ENCODE assay signal across 8 cellular contexts in the genomic region with DNA sequence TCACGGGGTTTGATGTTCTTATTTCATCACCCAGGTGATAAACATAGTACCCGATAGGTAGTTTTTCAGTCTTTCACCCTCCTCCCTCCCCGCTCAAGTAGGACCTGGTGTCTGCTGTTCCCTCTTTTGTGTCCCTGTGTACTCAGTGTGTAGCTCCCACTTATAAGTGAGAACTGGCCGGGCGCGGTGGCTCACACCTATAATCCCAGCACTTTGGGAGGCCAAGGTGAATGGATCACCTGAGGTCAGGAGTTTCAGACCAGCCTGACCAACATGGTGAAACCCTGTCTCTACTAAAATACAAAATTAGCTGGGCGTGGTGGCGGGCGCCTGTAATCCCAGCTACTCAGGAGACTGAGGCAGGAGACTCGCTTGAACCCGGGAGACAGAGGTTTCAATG. TPM values are rescaled to one million over a fixed set of nuclear protein-coding genes. Genes with fewer than 3 reads are reported as not detected.
DNase-seq lines count a peak whose midpoint lies in the region; ATAC-seq and TF ChIP-seq lines count a peak whose summit lies in the region.
"Not testable (repeated sequence)": the region's sequence is repeated elsewhere in the genome, so short reads cannot be mapped to it uniquely, and the experiment has no call there.

No MANE protein-coding gene starts in this region.

- CTCF ChIA-PET in CD4-positive, alpha-beta memory T cell (lab: Charles Lee; ENCODE audit: partially characterized antibody) = interaction anchor here (0.7 to 7.0 kb wide), 10 partner anchors 8 to 150 kb away, joined by 3 to 48 read pairs (median 5); no protein-coding TSS in a partner anchor
- CTCF ChIA-PET in OCI-LY7 (lab: Charles Lee; ENCODE audit: unreplicated experiment) = not testable (repeated sequence)
- CTCF ChIA-PET in activated CD4-positive, alpha-beta memory T cell treated with anti-CD3 and anti-CD28 coated beads, Interleukin-2, amount 10 ng/mL, durations not matched to agents 7 days and 5 days (lab: Charles Lee) = interaction anchor here (1.3 to 15.6 kb wide), 5 partner anchors 9 to 141 kb away, joined by 3 to 162 read pairs (median 11); no protein-coding TSS in a partner anchor

- H2AFZ ChIP-seq in OCI-LY7 (ENCODE audit: low read length) = not testable (repeated sequence)

- peak overlapping the region; percentile 91 to 98 (median 96) for H3K27ac Mint-ChIP-seq in CD4-positive, alpha-beta memory T cell
- peak overlapping the region; percentile 89 for H3K27ac Mint-ChIP-seq in activated CD4-positive, alpha-beta memory T cell treated with anti-CD3 and anti-CD28 coated beads, Interleukin-2, amount 10 ng/mL, durations not matched to agents 7 days and 5 days
- peak overlapping the region; percentile 26 to 81 for H3K27ac Mint-ChIP-seq in activated naive CD4-positive, alpha-beta T cell treated with anti-CD3 and anti-CD28 coated beads, Interleukin-2, amount 50 U/mL, for 72 hours
- H3K27ac Mint-ChIP-seq in effector memory CD8-positive, alpha-beta T cell = peak overlapping the region; percentile 89 to 99
- H3K27ac Mint-ChIP-seq in memory B cell = peak overlapping the region; percentile 76
- H3K27ac Mint-ChIP-seq in stimulated activated naive B cell treated with anti-CD40 and anti-IgM and Interleukin-4, amounts not matched to agents 10 μg/mL and 1 μg/mL and 100 μg/mL, for 72 hours = peak overlapping the region; percentile 47

- H3K4me2 ChIP-seq in OCI-LY7 (ENCODE audit: low read length) = peak overlapping the region; percentile 97

- BruUV-seq in OCI-LY7 (replicated peaks; lab: Mats Ljungman, UMichigan) = not testable (repeated sequence)

- H3K36me3 ChIP-seq in CD4-positive, alpha-beta memory T cell (ENCODE audit: insufficient read depth, low read length) = not testable (repeated sequence)
- H3K36me3 ChIP-seq in OCI-LY7 (ENCODE audit: insufficient read depth, low read length) (peaks cover 42% of the 10 kb centered on the region), upper lobe of right lung (peaks cover 14% of the 10 kb centered on the region)

- not testable (repeated sequence) for H3K9me2 ChIP-seq in OCI-LY7 (ENCODE audit: insufficient read depth, low read length)

- not testable (repeated sequence) for TF ChIP-seq CTCF in OCI-LY7 (conservative IDR thresholded peaks at IDR 0.05; ENCODE audit: low read length); upper lobe of right lung (IDR thresholded peaks at IDR 0.05)

- DNase-seq in CD4-positive, alpha-beta memory T cell = peak in 1 of 5 donors; percentile 29
- not testable (repeated sequence) for DNase-seq in OCI-LY7 (ENCODE audit: low spot score); activated CD4-positive, alpha-beta memory T cell treated with anti-CD3 and anti-CD28 coated beads, Interleukin-2, amount 10 ng/mL, durations not matched to agents 7 days and 5 days; activated naive CD4-positive, alpha-beta T cell treated with anti-CD3 and anti-CD28 coated beads, Interleukin-2, amount 50 U/mL, for 72 hours (ENCODE audit: low spot score in 2 of 2); effector memory CD8-positive, alpha-beta T cell; memory B cell (ENCODE audit: low spot score in 2 of 2); stimulated activated naive B cell treated with anti-CD40 and anti-IgM and Interleukin-4, amounts not matched to agents 10 μg/mL and 1 μg/mL and 100 μg/mL, for 72 hours
- peak; percentile 54 for DNase-seq in upper lobe of right lung

- H3K9me3 Mint-ChIP-seq in CD4-positive, alpha-beta memory T cell; activated CD4-positive, alpha-beta memory T cell treated with anti-CD3 and anti-CD28 coated beads, Interleukin-2, amount 10 ng/mL, durations not matched to agents 7 days and 5 days; activated naive CD4-positive, alpha-beta T cell treated with anti-CD3 and anti-CD28 coated beads, Interleukin-2, amount 50 U/mL, for 72 hours; effector memory CD8-positive, alpha-beta T cell; memory B cell; stimulated activated naive B cell treated with anti-CD40 and anti-IgM and Interleukin-4, amounts not matched to agents 10 μg/mL and 1 μg/mL and 100 μg/mL, for 72 hours: not testable (repeated sequence)

- H3K27me3 ChIP-seq in CD4-positive, alpha-beta memory T cell (ENCODE audit: insufficient read depth, low read length); upper lobe of right lung: not testable (repeated sequence)

- peak overlapping the region; percentile 13 to 97 (median 85) for H3K4me3 Mint-ChIP-seq in CD4-positive, alpha-beta memory T cell
- H3K4me3 Mint-ChIP-seq in activated CD4-positive, alpha-beta memory T cell treated with anti-CD3 and anti-CD28 coated beads, Interleukin-2, amount 10 ng/mL, durations not matched to agents 7 days and 5 days = peak overlapping the region; percentile 71
- H3K4me3 Mint-ChIP-seq in effector memory CD8-positive, alpha-beta T cell = peak overlapping the region; percentile 74 to 99
- H3K4me3 Mint-ChIP-seq in memory B cell = peak overlapping the region; percentile 34
- peak overlapping the region; percentile 41 to 67 for H3K4me3 Mint-ChIP-seq in stimulated activated naive B cell treated with anti-CD40 and anti-IgM and Interleukin-4, amounts not matched to agents 10 μg/mL and 1 μg/mL and 100 μg/mL, for 72 hours

- H3K9me3 ChIP-seq in CD4-positive, alpha-beta memory T cell (ENCODE audit: control insufficient read depth in 1 of 2, low read length in 2 of 2); OCI-LY7 (ENCODE audit: low read length); upper lobe of right lung: not testable (repeated sequence)

- intact Hi-C loops in CD4-positive, alpha-beta memory T cell (cut with micrococcal nuclease); OCI-LY7 (cut with micrococcal nuclease; ENCODE audit: unreplicated experiment): not testable (repeated sequence)
- intact Hi-C loops in upper lobe of right lung (cut with DNase I) = loop anchor here (10.0 kb wide), 1 partner anchor 371 kb away; no protein-coding TSS in a partner anchor

- peaks cover 10 to 59% of the 10 kb centered on the region in 2 donors for H3K36me3 Mint-ChIP-seq in CD4-positive, alpha-beta memory T cell
- H3K36me3 Mint-ChIP-seq in activated CD4-positive, alpha-beta memory T cell treated with anti-CD3 and anti-CD28 coated beads, Interleukin-2, amount 10 ng/mL, durations not matched to agents 7 days and 5 days (ENCODE audit: low read depth) = peaks cover 68% of the 10 kb centered on the region
- H3K36me3 Mint-ChIP-seq in activated naive CD4-positive, alpha-beta T cell treated with anti-CD3 and anti-CD28 coated beads, Interleukin-2, amount 50 U/mL, for 72 hours = peaks cover 5 to 49% of the 10 kb centered on the region in 2 donors
- peaks cover 83% of the 10 kb centered on the region for H3K36me3 Mint-ChIP-seq in effector memory CD8-positive, alpha-beta T cell (ENCODE audit: insufficient read depth)
- H3K36me3 Mint-ChIP-seq in memory B cell = peaks cover 13% of the 10 kb centered on the region
- H3K36me3 Mint-ChIP-seq in stimulated activated naive B cell treated with anti-CD40 and anti-IgM and Interleukin-4, amounts not matched to agents 10 μg/mL and 1 μg/mL and 100 μg/mL, for 72 hours = peaks cover 39 to 52% of the 10 kb centered on the region in 2 donors

- H4K20me1 ChIP-seq in OCI-LY7 (ENCODE audit: insufficient read depth, low read length) = not testable (repeated sequence)

- H3K4me1 Mint-ChIP-seq in CD4-positive, alpha-beta memory T cell = peaks cover 72 to 100% (median 92%) of the 10 kb centered on the region in 4 donors
- peaks cover 98% of the 10 kb centered on the region for H3K4me1 Mint-ChIP-seq in activated CD4-positive, alpha-beta memory T cell treated with anti-CD3 and anti-CD28 coated beads, Interleukin-2, amount 10 ng/mL, durations not matched to agents 7 days and 5 days
- peaks cover 90% of the 10 kb centered on the region in 2 donors for H3K4me1 Mint-ChIP-seq in effector memory CD8-positive, alpha-beta T cell (ENCODE audit: low read depth in 2 of 2)
- peaks cover 70% of the 10 kb centered on the region for H3K4me1 Mint-ChIP-seq in memory B cell
- H3K4me1 Mint-ChIP-seq in stimulated activated naive B cell treated with anti-CD40 and anti-IgM and Interleukin-4, amounts not matched to agents 10 μg/mL and 1 μg/mL and 100 μg/mL, for 72 hours = peaks cover 74 to 100% of the 10 kb centered on the region in 2 donors

- not testable (repeated sequence) for ATAC-seq in activated naive CD4-positive, alpha-beta T cell treated with anti-CD3 and anti-CD28 coated beads, Interleukin-2, amount 50 U/mL, for 72 hours; effector memory CD8-positive, alpha-beta T cell (replicated peaks); memory B cell (ENCODE audit: low read depth); stimulated activated naive B cell treated with anti-CD40 and anti-IgM and Interleukin-4, amounts not matched to agents 10 μg/mL and 1 μg/mL and 100 μg/mL, for 72 hours (replicated peaks); upper lobe of right lung

- H3K27me3 Mint-ChIP-seq in CD4-positive, alpha-beta memory T cell; activated CD4-positive, alpha-beta memory T cell treated with anti-CD3 and anti-CD28 coated beads, Interleukin-2, amount 10 ng/mL, durations not matched to agents 7 days and 5 days; effector memory CD8-positive, alpha-beta T cell; memory B cell; stimulated activated naive B cell treated with anti-CD40 and anti-IgM and Interleukin-4, amounts not matched to agents 10 μg/mL and 1 μg/mL and 100 μg/mL, for 72 hours: not testable (repeated sequence)

- H3K4me1 ChIP-seq in CD4-positive, alpha-beta memory T cell (ENCODE audit: insufficient read depth, low read length) = peaks cover 100% of the 10 kb centered on the region
- H3K4me1 ChIP-seq in OCI-LY7 (ENCODE audit: insufficient read depth, low read length, poor library complexity, severe bottlenecking) (peaks cover 99% of the 10 kb centered on the region), upper lobe of right lung (peaks cover 100% of the 10 kb centered on the region)

- not testable (repeated sequence) for H3K4me3 ChIP-seq in CD4-positive, alpha-beta memory T cell (ENCODE audit: low read length in 2 of 2); upper lobe of right lung
- H3K4me3 ChIP-seq in OCI-LY7 (ENCODE audit: low read depth, low read length, poor library complexity, severe bottlenecking) = peak overlapping the region; percentile 35

- H3K79me2 ChIP-seq in OCI-LY7 (ENCODE audit: insufficient read depth, low read depth, low read length) = peaks cover 98% of the 10 kb centered on the region

- POLR2A ChIA-PET in CD4-positive, alpha-beta memory T cell (lab: Charles Lee; ENCODE audit: partially characterized antibody) = interaction anchor here (1.4 to 23.9 kb wide), 9 partner anchors 6 to 127 kb away, joined by 3 to 562 read pairs (median 60); a partner anchor contains a TSS
- POLR2A ChIA-PET in OCI-LY7 (lab: Charles Lee) = interaction anchor here (1.2 to 1.4 kb wide), 2 partner anchors 23 to 46 kb away, joined by 3 to 4 read pairs; no protein-coding TSS in a partner anchor
- POLR2A ChIA-PET in activated CD4-positive, alpha-beta memory T cell treated with anti-CD3 and anti-CD28 coated beads, Interleukin-2, amount 10 ng/mL, durations not matched to agents 7 days and 5 days (lab: Charles Lee) = interaction anchor here (0.9 to 21.7 kb wide), 7 partner anchors 5 to 127 kb away, joined by 3 to 374 read pairs (median 170); a partner anchor contains a TSS

- H3K27ac ChIP-seq in CD4-positive, alpha-beta memory T cell (ENCODE audit: low read depth, low read length) = peak overlapping the region; percentile 82
- H3K27ac ChIP-seq in OCI-LY7 (ENCODE audit: low read depth, low read length, poor library complexity, severe bottlenecking) (peak overlapping the region; percentile 98), upper lobe of right lung (peak overlapping the region; percentile 92)

RNA-seq across cellular contexts. Expression of a gene that starts 29.5 kb away (rescaled TPM):
- total RNA-seq in CD4-positive, alpha-beta memory T cell = 100 to 1,000 TPM; 197 to 202 TPM
- polyA plus RNA-seq in CD4-positive, alpha-beta memory T cell = 10 to 100 TPM; 22.0 to 82.2 TPM
- 62.0 and 64.6 TPM in 2 replicates for total RNA-seq in OCI-LY7 (2014; rRNA removed; shearing (Covaris generic))
- total RNA-seq in OCI-LY7 (2022) (62.6 and 63.2 TPM in 2 replicates), upper lobe of right lung (176 TPM)
- 100 to 1,000 TPM; 199 TPM for total RNA-seq in activated CD4-positive, alpha-beta memory T cell treated with anti-CD3 and anti-CD28 coated beads, Interleukin-2, amount 10 ng/mL, durations not matched to agents 7 days and 5 days
- total RNA-seq in activated naive CD4-positive, alpha-beta T cell treated with anti-CD3 and anti-CD28 coated beads, Interleukin-2, amount 50 U/mL, for 72 hours = 100 to 1,000 TPM; 124 to 161 TPM

Comparison
In these comparisons a context has a peak if more than half of its experiments do, and no peak if none do; other contexts are left out.
1. H3K4me3 Mint-ChIP-seq: peak in every context shown above with its lines; median percentile 86 in effector memory CD8-positive, alpha-beta T cell; 85 in CD4-positive, alpha-beta memory T cell; 71 in activated CD4-positive, alpha-beta memory T cell treated with anti-CD3 and anti-CD28 coated beads, Interleukin-2, amount 10 ng/mL, durations not matched to agents 7 days and 5 days; 54 in stimulated activated naive B cell treated with anti-CD40 and anti-IgM and Interleukin-4, amounts not matched to agents 10 μg/mL and 1 μg/mL and 100 μg/mL, for 72 hours; 34 in memory B cell.